Comparison of ENCODE assay signal across 9 cellular contexts in the genomic region with DNA sequence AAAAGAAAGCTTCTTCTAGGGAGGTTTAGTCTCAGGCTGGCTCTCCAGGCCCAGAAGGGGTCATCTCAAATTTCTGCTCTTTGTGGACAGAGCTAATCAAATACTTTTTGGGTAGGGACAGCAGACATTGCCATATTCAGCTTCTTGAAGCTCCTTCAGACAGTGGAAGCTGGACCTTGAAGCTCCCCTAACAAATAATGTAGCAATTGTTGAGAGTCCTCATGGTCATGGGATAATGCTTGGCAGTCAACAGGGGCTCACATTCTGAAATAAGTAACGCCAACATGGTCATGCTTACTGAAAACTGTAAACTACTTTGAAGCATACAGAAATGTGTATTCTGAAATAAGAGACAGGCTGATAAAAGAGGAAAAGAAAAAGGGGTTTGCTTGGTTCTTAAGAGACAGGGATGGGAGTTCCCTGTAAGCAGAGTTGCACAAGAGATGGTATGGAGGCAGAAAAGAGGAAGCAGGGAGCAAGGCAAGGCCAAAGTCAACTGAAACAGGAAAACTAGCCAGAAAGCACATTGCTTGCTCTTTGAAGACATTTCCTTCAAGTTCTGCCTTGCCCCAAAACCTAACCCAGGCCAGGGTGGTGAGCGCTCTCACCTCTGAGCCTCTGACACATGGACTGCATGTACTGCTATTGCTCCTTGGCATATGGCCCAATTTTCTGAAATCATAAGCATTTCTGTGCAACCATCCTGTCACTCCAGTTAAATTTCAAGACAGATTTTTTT. TPM values are rescaled to one million over a fixed set of nuclear protein-coding genes. Genes with fewer than 3 reads are reported as not detected.
DNase-seq lines count a peak whose midpoint lies in the region; ATAC-seq, FAIRE-seq and TF ChIP-seq lines count a peak whose summit lies in the region.
"Had no signal": no experiment of that assay in that cellular context is flagged by ENCODE, and none has a peak within 500 bp of the region (broad histone marks: within the 10 kb centered on the region; RNA-seq: fewer than 3 reads in every experiment).

No MANE protein-coding gene starts in this region.

- CTCF ChIA-PET in OCI-LY7 (lab: Charles Lee; ENCODE audit: unreplicated experiment): no interaction called here

- H3K27ac ChIP-seq in OCI-LY7 (ENCODE audit: low read depth, low read length, poor library complexity, severe bottlenecking): peak overlapping the region; percentile 15
- H3K27ac ChIP-seq in temporal lobe (ENCODE audit: low read depth, low read length): peak overlapping the region; percentile 27

- H2AFZ ChIP-seq in OCI-LY7 (ENCODE audit: low read length): peak overlapping the region; percentile 71

- 0 out of 2 replicates have a peak overlapping the region, but pooled peaks have one; percentile 4 for H3K4me2 ChIP-seq in OCI-LY7 (ENCODE audit: low read length)

- POLR2A ChIA-PET in OCI-LY7 (lab: Charles Lee): interaction anchor here (0.9 to 1.4 kb wide), 2 partner anchors 10 to 13 kb away, joined by 4 to 5 read pairs; no protein-coding TSS in a partner anchor

- BruUV-seq in OCI-LY7 (replicated peaks; lab: Mats Ljungman, UMichigan): no TSS peak

- H3K36me3 ChIP-seq in OCI-LY7 (ENCODE audit: insufficient read depth, low read length): peaks cover 18% of the 10 kb centered on the region; the same call in 1 of the 2 replicates

- peaks cover 22% of the 10 kb centered on the region for H3K4me1 ChIP-seq in OCI-LY7 (ENCODE audit: insufficient read depth, low read length, poor library complexity, severe bottlenecking)

- intact Hi-C loops in OCI-LY7 (cut with micrococcal nuclease; ENCODE audit: unreplicated experiment): no loop called here

- ATAC-seq in GM21786 (IDR thresholded peaks at IDR 0.05; ENCODE audit: unreplicated experiment): peak; percentile 44

- no peak for FAIRE-seq in frontal cortex (lab: Jason Lieb, UNC)

- peaks cover 16% of the 10 kb centered on the region for H3K9me3 ChIP-seq in OCI-LY7 (ENCODE audit: low read length)

- DNase-seq in OCI-LY7 (ENCODE audit: low spot score) (peak; percentile 42), fibroblast of the aortic adventitia (ENCODE audit: low read depth) (peak; percentile 85), HPDE6-E6E7 (ENCODE audit: extremely low spot score) (no peak), NCI-H146 (lab: John Stamatoyannopoulos, UW) (no peak), frontal cortex (ENCODE audit: low spot score in 2 of 2) (no peak)
- no peak for DNase-seq in activated CD8-positive, alpha-beta memory T cell treated with anti-CD3 and anti-CD28 coated beads, Interleukin-2, amount 50 U/mL, for 48 hours
- DNase-seq: T1000 had no signal

- H3K9me2 ChIP-seq in OCI-LY7 (ENCODE audit: insufficient read depth, low read length): no peaks in the 10 kb centered on the region

- H4K20me1 ChIP-seq in OCI-LY7 (ENCODE audit: insufficient read depth, low read length): no peaks in the 10 kb centered on the region

- H3K79me2 ChIP-seq in OCI-LY7 (ENCODE audit: insufficient read depth, low read depth, low read length): no peaks in the 10 kb centered on the region

- no peak overlapping the region for H3K4me3 ChIP-seq in OCI-LY7 (ENCODE audit: low read depth, low read length, poor library complexity, severe bottlenecking)
- H3K4me3 ChIP-seq in fibroblast of the aortic adventitia (ENCODE audit: low read depth, low read length): no peak overlapping the region

- TF ChIP-seq CTCF in OCI-LY7 (conservative IDR thresholded peaks at IDR 0.05; ENCODE audit: low read length) (no peak), fibroblast of the aortic adventitia (IDR thresholded peaks at IDR 0.05; ENCODE audit: insufficient read depth, low read length) (no peak)

RNA-seq across cellular contexts. Expression of a gene that starts 53.1 kb away (rescaled TPM):
- 50.1 and 52.5 TPM in 2 replicates for total RNA-seq in OCI-LY7 (2014; rRNA removed; shearing (Covaris generic))
- total RNA-seq in OCI-LY7 (2022) (68.0 and 72.8 TPM in 2 replicates), fibroblast of the aortic adventitia (ENCODE audit: low replicate concordance) (75.9 and 132 TPM in 2 replicates), temporal lobe (217 TPM), frontal cortex (217 TPM)

Comparison
In these comparisons a context has a peak if more than half of its experiments do, and no peak if none do; other contexts are left out.
1. DNase-seq: peak in OCI-LY7 (single experiment) and fibroblast of the aortic adventitia (single experiment); none in HPDE6-E6E7 (single experiment), NCI-H146 (single experiment), activated CD8-positive, alpha-beta memory T cell treated with anti-CD3 and anti-CD28 coated beads, Interleukin-2, amount 50 U/mL, for 48 hours (single experiment) and frontal cortex (0 of 2).